11 cellular contexts compared by ENCODE assay signal in the genomic region with DNA sequence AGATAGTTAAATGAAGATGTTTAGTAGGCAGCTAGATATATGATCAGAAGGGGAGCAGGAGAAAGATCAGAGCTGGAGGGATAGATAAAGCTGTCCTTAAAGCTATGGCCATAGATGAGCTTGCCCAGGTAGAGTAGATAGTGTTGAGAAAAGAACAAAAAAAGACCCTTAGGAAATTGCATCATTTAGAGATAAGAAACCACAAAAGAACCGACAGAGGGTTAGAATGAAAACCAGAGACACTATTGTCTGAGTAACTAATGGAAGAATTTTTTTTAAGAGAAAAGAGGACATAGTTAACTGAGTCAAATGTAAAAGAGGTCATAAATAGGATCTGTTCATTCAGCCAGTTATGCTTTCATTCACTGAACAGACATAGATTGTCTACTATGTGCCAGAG.
DNase-seq lines count a peak whose midpoint lies in the region; ATAC-seq and TF ChIP-seq lines count a peak whose summit lies in the region.
"Had no signal": no experiment of that assay in that cellular context is flagged by ENCODE, and none has a peak within 500 bp of the region (broad histone marks: within the 10 kb centered on the region; RNA-seq: fewer than 3 reads in every experiment).

No MANE protein-coding gene starts in this region.

- CTCF ChIA-PET in activated naive CD4-positive, alpha-beta T cell treated with anti-CD3 and anti-CD28 coated beads for 36 hours (lab: Charles Lee): interaction anchor here (1.2 to 3.5 kb wide), 6 partner anchors 9 to 264 kb away, joined by 3 to 10 read pairs (median 5); no protein-coding TSS in a partner anchor
- CTCF ChIA-PET in activated naive CD4-positive, alpha-beta T cell treated with anti-CD3 and anti-CD28 coated beads, Interleukin-2, amount 10 ng/mL, durations not matched to agents 7 days and 5 days (lab: Charles Lee): interaction anchor here (1.0 to 1.4 kb wide), 5 partner anchors 29 to 270 kb away, joined by 3 to 5 read pairs (median 3); partner anchors contain the start of gene TNFAIP3

- peak; percentile 38 for ATAC-seq in activated naive CD8-positive, alpha-beta T cell treated with anti-CD3 and anti-CD28 coated beads, Interleukin-2, amount 50 U/mL, for 24 hours

- no peaks in the 10 kb centered on the region for H3K27me3 Mint-ChIP-seq in activated naive CD4-positive, alpha-beta T cell treated with anti-CD3 and anti-CD28 coated beads for 36 hours (ENCODE audit: low read depth)
- no peaks in the 10 kb centered on the region for H3K27me3 Mint-ChIP-seq in activated naive CD4-positive, alpha-beta T cell treated with anti-CD3 and anti-CD28 coated beads, Interleukin-2, amount 10 ng/mL, durations not matched to agents 7 days and 5 days
- no peaks in the 10 kb centered on the region for H3K27me3 Mint-ChIP-seq in activated naive CD8-positive, alpha-beta T cell treated with anti-CD3 and anti-CD28 coated beads, Interleukin-2, amount 50 U/mL, for 24 hours
- no peaks in the 10 kb centered on the region for H3K27me3 Mint-ChIP-seq in type B pancreatic cell
- H3K27me3 Mint-ChIP-seq: IgD-negative memory B cell had no signal

- peaks cover 59% of the 10 kb centered on the region for H3K4me1 Mint-ChIP-seq in activated naive CD4-positive, alpha-beta T cell treated with anti-CD3 and anti-CD28 coated beads for 36 hours (ENCODE audit: low read depth)
- H3K4me1 Mint-ChIP-seq in activated naive CD4-positive, alpha-beta T cell treated with anti-CD3 and anti-CD28 coated beads, Interleukin-2, amount 10 ng/mL, durations not matched to agents 7 days and 5 days: peaks cover 35% of the 10 kb centered on the region
- H3K4me1 Mint-ChIP-seq in activated naive CD8-positive, alpha-beta T cell treated with anti-CD3 and anti-CD28 coated beads, Interleukin-2, amount 50 U/mL, for 24 hours: peaks cover 69% of the 10 kb centered on the region
- no peaks in the 10 kb centered on the region for H3K4me1 Mint-ChIP-seq in type B pancreatic cell (ENCODE audit: unreplicated experiment)

- no peak for DNase-seq in activated naive CD4-positive, alpha-beta T cell treated with anti-CD3 and anti-CD28 coated beads for 36 hours
- no peak for DNase-seq in activated naive CD4-positive, alpha-beta T cell treated with anti-CD3 and anti-CD28 coated beads, Interleukin-2, amount 10 ng/mL, durations not matched to agents 7 days and 5 days
- DNase-seq in Kasumi-1 (lab: John Stamatoyannopoulos, UW) (peak; percentile 28 to 34), type B pancreatic cell (ENCODE audit: extremely low spot score, unreplicated experiment) (no peak), cardiac septum (ENCODE audit: low spot score) (no peak), DMS 273 treated with DMSO at 0.1 percent for 48 hours (lab: John Stamatoyannopoulos, UW) (no peak), erythroblast (lab: John Stamatoyannopoulos, UW) (no peak)
- DNase-seq in activated naive CD8-positive, alpha-beta T cell treated with anti-CD3 and anti-CD28 coated beads, Interleukin-2, amount 50 U/mL, for 24 hours: no peak
- DNase-seq: SHP77; stimulated activated CD4-positive, alpha-beta T cell treated with anti-CD3 and anti-CD28 coated beads, Interleukin-1b, Interleukin-23, amount 100 ng/mL, for 48 hours had no signal

- H3K36me3 Mint-ChIP-seq in activated naive CD4-positive, alpha-beta T cell treated with anti-CD3 and anti-CD28 coated beads for 36 hours (ENCODE audit: low read depth): no peaks in the 10 kb centered on the region
- peaks cover 6% of the 10 kb centered on the region for H3K36me3 Mint-ChIP-seq in activated naive CD4-positive, alpha-beta T cell treated with anti-CD3 and anti-CD28 coated beads, Interleukin-2, amount 10 ng/mL, durations not matched to agents 7 days and 5 days
- H3K36me3 Mint-ChIP-seq in activated naive CD8-positive, alpha-beta T cell treated with anti-CD3 and anti-CD28 coated beads, Interleukin-2, amount 50 U/mL, for 24 hours (ENCODE audit: low read depth): peaks cover 6% of the 10 kb centered on the region
- no peaks in the 10 kb centered on the region for H3K36me3 Mint-ChIP-seq in type B pancreatic cell
- H3K36me3 Mint-ChIP-seq: IgD-negative memory B cell had no signal

- intact Hi-C loops in activated naive CD4-positive, alpha-beta T cell treated with anti-CD3 and anti-CD28 coated beads for 36 hours (cut with micrococcal nuclease): loop anchor here (1.0 kb wide), 2 partner anchors 20 to 65 kb away; no protein-coding TSS in a partner anchor
- intact Hi-C loops in cardiac septum (cut with DNase I): no loop called here

- peak overlapping the region; percentile 85 for H3K27ac Mint-ChIP-seq in activated naive CD4-positive, alpha-beta T cell treated with anti-CD3 and anti-CD28 coated beads for 36 hours
- H3K27ac Mint-ChIP-seq in activated naive CD4-positive, alpha-beta T cell treated with anti-CD3 and anti-CD28 coated beads, Interleukin-2, amount 10 ng/mL, durations not matched to agents 7 days and 5 days: no peak overlapping the region
- peak overlapping the region; percentile 92 for H3K27ac Mint-ChIP-seq in activated naive CD8-positive, alpha-beta T cell treated with anti-CD3 and anti-CD28 coated beads, Interleukin-2, amount 50 U/mL, for 24 hours
- peak overlapping the region; percentile 9 for H3K27ac Mint-ChIP-seq in type B pancreatic cell
- H3K27ac Mint-ChIP-seq: IgD-negative memory B cell had no signal

- peak overlapping the region; percentile 27 for H3K4me3 Mint-ChIP-seq in activated naive CD4-positive, alpha-beta T cell treated with anti-CD3 and anti-CD28 coated beads for 36 hours
- no peak overlapping the region for H3K4me3 Mint-ChIP-seq in activated naive CD4-positive, alpha-beta T cell treated with anti-CD3 and anti-CD28 coated beads, Interleukin-2, amount 10 ng/mL, durations not matched to agents 7 days and 5 days
- H3K4me3 Mint-ChIP-seq in activated naive CD8-positive, alpha-beta T cell treated with anti-CD3 and anti-CD28 coated beads, Interleukin-2, amount 50 U/mL, for 24 hours: peak overlapping the region; percentile 67
- H3K4me3 Mint-ChIP-seq in type B pancreatic cell: no peak overlapping the region
- H3K4me3 Mint-ChIP-seq: IgD-negative memory B cell had no signal

- H3K9me3 Mint-ChIP-seq in activated naive CD4-positive, alpha-beta T cell treated with anti-CD3 and anti-CD28 coated beads for 36 hours: no peaks in the 10 kb centered on the region
- H3K9me3 Mint-ChIP-seq in activated naive CD4-positive, alpha-beta T cell treated with anti-CD3 and anti-CD28 coated beads, Interleukin-2, amount 10 ng/mL, durations not matched to agents 7 days and 5 days: peaks cover 4% of the 10 kb centered on the region
- peaks cover 3% of the 10 kb centered on the region for H3K9me3 Mint-ChIP-seq in activated naive CD8-positive, alpha-beta T cell treated with anti-CD3 and anti-CD28 coated beads, Interleukin-2, amount 50 U/mL, for 24 hours
- no peaks in the 10 kb centered on the region for H3K9me3 Mint-ChIP-seq in type B pancreatic cell

- TF ChIP-seq CTCF in type B pancreatic cell (conservative IDR thresholded peaks at IDR 0.05): no peak

- TF ChIP-seq POLR2A in erythroblast (IDR thresholded peaks at IDR 0.05; ENCODE audit: low read length): no peak

Comparison
In these comparisons a context has a peak if more than half of its experiments do, and no peak if none do; other contexts are left out.
1. H3K4me3 Mint-ChIP-seq: peak in activated naive CD4-positive, alpha-beta T cell treated with anti-CD3 and anti-CD28 coated beads for 36 hours (single experiment) and activated naive CD8-positive, alpha-beta T cell treated with anti-CD3 and anti-CD28 coated beads, Interleukin-2, amount 50 U/mL, for 24 hours (single experiment); none in activated naive CD4-positive, alpha-beta T cell treated with anti-CD3 and anti-CD28 coated beads, Interleukin-2, amount 10 ng/mL, durations not matched to agents 7 days and 5 days (single experiment) and type B pancreatic cell (single experiment).
2. DNase-seq: peak in Kasumi-1 (2 of 2); none in activated naive CD4-positive, alpha-beta T cell treated with anti-CD3 and anti-CD28 coated beads for 36 hours (single experiment), activated naive CD4-positive, alpha-beta T cell treated with anti-CD3 and anti-CD28 coated beads, Interleukin-2, amount 10 ng/mL, durations not matched to agents 7 days and 5 days (single experiment), activated naive CD8-positive, alpha-beta T cell treated with anti-CD3 and anti-CD28 coated beads, Interleukin-2, amount 50 U/mL, for 24 hours (single experiment), type B pancreatic cell (single experiment), cardiac septum (single experiment), DMS 273 treated with DMSO at 0.1 percent for 48 hours (single experiment) and erythroblast (0 of 2).